ENCODE assay signal across 16 cellular contexts in the genomic region with DNA sequence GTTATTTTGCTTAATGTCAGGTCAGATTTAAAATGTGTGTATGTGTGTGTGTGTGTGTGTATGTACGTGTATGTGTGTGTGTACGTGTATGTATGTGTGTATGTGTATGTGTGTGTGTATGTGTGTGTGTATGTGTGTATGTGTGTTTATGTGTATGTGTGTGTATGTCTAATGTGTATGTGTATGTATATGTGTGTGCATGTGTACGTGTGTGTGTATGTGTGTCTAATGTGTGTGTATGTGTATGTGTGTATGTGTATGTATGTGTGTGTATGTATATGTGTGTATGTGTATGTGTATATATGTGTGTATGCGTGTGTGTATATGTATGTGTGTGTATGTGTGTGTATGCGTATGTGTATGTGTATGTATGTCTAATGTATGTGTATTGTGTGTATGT.
"Had no signal": no experiment of that assay in that cellular context is flagged by ENCODE, and none has a peak within 500 bp of the region (broad histone marks: within the 10 kb centered on the region; RNA-seq: fewer than 3 reads in every experiment).

No MANE protein-coding gene starts in this region.

- H3K36me3 ChIP-seq: esophagus squamous epithelium, pancreas, vagina had no signal

- H3K27me3 ChIP-seq: pancreas, vagina had no signal

- H3K36me3 Mint-ChIP-seq: activated naive CD4-positive, alpha-beta T cell treated with anti-CD3 and anti-CD28 coated beads, Interleukin-2, amount 50 U/mL, for 72 hours; natural killer cell treated with Interleukin-12 subunit alpha and Interleukin-12 subunit beta and Interleukin-15 and Interleukin-18, amount 100 ng/mL, for 72 hours had no signal

- H3K4me1 Mint-ChIP-seq: activated CD4-positive, alpha-beta memory T cell treated with anti-CD3 and anti-CD28 coated beads, Interleukin-2, amount 10 ng/mL, durations not matched to agents 7 days and 5 days had no signal

- H3K4me1 ChIP-seq: body of pancreas had no signal

- H3K27ac ChIP-seq: body of pancreas, coronary artery, pancreas, vagina had no signal

- DNase-seq: activated CD4-positive, alpha-beta memory T cell treated with anti-CD3 and anti-CD28 coated beads, Interleukin-2, amount 10 ng/mL, durations not matched to agents 7 days and 5 days; activated CD4-positive, alpha-beta T cell treated with anti-CD3 and anti-CD28 coated beads for 4 hours; activated effector memory CD4-positive, alpha-beta T cell treated with anti-CD3 and anti-CD28 coated beads, Interleukin-2, amount 50 U/mL, for 16 hours; activated T-cell treated with anti-CD3 and anti-CD28 coated beads, Interleukin-2, amount 50 U/mL, for 48 hours; central memory CD4-positive, alpha-beta T cell; esophagus squamous epithelium; mesenchymal stem cell; stimulated activated CD4-positive, alpha-beta T cell treated with anti-CD3 and anti-CD28 coated beads, Interleukin-12 subunit alpha, Interleukin-12 subunit beta, amount 100 ng/mL, for 4 hours; stimulated activated CD4-positive, alpha-beta T cell treated with anti-CD3 and anti-CD28 coated beads, Interleukin-2, amount 100 ng/mL, for 24 hours had no signal

- H3K9me3 ChIP-seq: body of pancreas, esophagus squamous epithelium, pancreas, vagina had no signal

- H3K4me3 Mint-ChIP-seq: activated CD4-positive, alpha-beta memory T cell treated with anti-CD3 and anti-CD28 coated beads, Interleukin-2, amount 10 ng/mL, durations not matched to agents 7 days and 5 days; natural killer cell treated with Interleukin-12 subunit alpha and Interleukin-12 subunit beta and Interleukin-15 and Interleukin-18, amount 100 ng/mL, for 72 hours; T-helper 1 cell treated with Interleukin-12 subunit alpha and Interleukin-12 subunit beta and Interleukin-4 antibody, amounts not matched to agents 30 μg/mL and 1 μg/mL, for 36 hours had no signal

- H3K27ac Mint-ChIP-seq: activated CD4-positive, alpha-beta memory T cell treated with anti-CD3 and anti-CD28 coated beads, Interleukin-2, amount 10 ng/mL, durations not matched to agents 7 days and 5 days; activated naive CD4-positive, alpha-beta T cell treated with anti-CD3 and anti-CD28 coated beads, Interleukin-2, amount 50 U/mL, for 72 hours; natural killer cell treated with Interleukin-12 subunit alpha and Interleukin-12 subunit beta and Interleukin-15 and Interleukin-18, amount 100 ng/mL, for 72 hours; T-helper 1 cell treated with Interleukin-12 subunit alpha and Interleukin-12 subunit beta and Interleukin-4 antibody, amounts not matched to agents 30 μg/mL and 1 μg/mL, for 36 hours had no signal

- H3K4me3 ChIP-seq: body of pancreas, coronary artery, pancreas, vagina had no signal
